Comparison of ENCODE assay signal across 15 cellular contexts in genomic region chr1:202685671-202686070, GRCh38. TPM values are rescaled to one million over a fixed set of nuclear protein-coding genes. Genes with fewer than 3 reads are reported as not detected.
DNase-seq lines count a peak whose midpoint lies in the region; ATAC-seq and TF ChIP-seq lines count a peak whose summit lies in the region.
"Had no signal": no experiment of that assay in that cellular context is flagged by ENCODE, and none has a peak within 500 bp of the region (broad histone marks: within the 10 kb centered on the region; RNA-seq: fewer than 3 reads in every experiment).

No MANE protein-coding gene starts in this region.

- H3K4me3 ChIP-seq in SK-N-SH (ENCODE audit: low read depth in 2 of 2, low read length in 1 of 2) (no peak overlapping the region), epithelial cell of esophagus (ENCODE audit: low read length) (no peak overlapping the region), spleen (no peak overlapping the region)
- H3K4me3 ChIP-seq: BLaER1, GM23248, HAP-1 had no signal

- H3K27ac ChIP-seq in SK-N-SH (ENCODE audit: low read depth in 2 of 2, low read length in 1 of 2) (no peak overlapping the region), spleen (no peak overlapping the region)
- H3K27ac ChIP-seq: BLaER1, GM23248 had no signal

- no peaks in the 10 kb centered on the region for H3K36me3 ChIP-seq in SK-N-SH (replicated peaks in 1 of 2; ENCODE audit: control insufficient read depth in 1 of 2, insufficient read depth in 2 of 2, low read length in 1 of 2)
- no peaks in the 10 kb centered on the region for H3K36me3 ChIP-seq in spleen
- H3K36me3 ChIP-seq: BLaER1, HAP-1 had no signal

- 28% methylated on average over 3 of the region's 5 CpGs for WGBS in SK-N-SH (ENCODE audit: low lambda C conversion rate)
- WGBS in spleen, 5 donors: 52 to 74% (median 66%) methylated on average over 5 of the region's 5 CpGs

- H3K9me3 ChIP-seq in SK-N-SH (no peaks in the 10 kb centered on the region), spleen (no peaks in the 10 kb centered on the region)
- H3K9me3 ChIP-seq: BLaER1, HAP-1 had no signal

- no peak overlapping the region for H3K9ac ChIP-seq in SK-N-SH
- H3K9ac ChIP-seq: BLaER1, GM23248 had no signal

- H4K20me1 ChIP-seq in SK-N-SH (ENCODE audit: insufficient read depth): no peaks in the 10 kb centered on the region

- TF ChIP-seq CTCF in SK-N-SH (IDR thresholded peaks at IDR 0.05) (no peak), epithelial cell of esophagus (IDR thresholded peaks at IDR 0.05; ENCODE audit: insufficient read depth, low read depth, low read length, missing control alignments) (no peak), spleen (IDR thresholded peaks at IDR 0.05 in 8 of 11, conservative IDR thresholded peaks at IDR 0.05 in 3 of 11) (no peak)

- intact Hi-C loops in spleen (cut with DNase I; ENCODE audit: low total_unique reads): no loop called here

- H3F3A ChIP-seq in SK-N-SH (replicated peaks; ENCODE audit: insufficient read depth): no peaks in the 10 kb centered on the region

- H3K79me2 ChIP-seq in SK-N-SH (ENCODE audit: insufficient read depth): no peaks in the 10 kb centered on the region

- H3K4me1 ChIP-seq in SK-N-SH (ENCODE audit: control insufficient read depth in 1 of 2, insufficient read depth in 2 of 2, low read depth in 1 of 2, low read length in 1 of 2) (peaks cover 0 to 4% of the 10 kb centered on the region in 2 experiments; a peak in 1 of 4 replicates), spleen (no peaks in the 10 kb centered on the region)
- H3K4me1 ChIP-seq: BLaER1, HAP-1 had no signal

- DNase-seq in SK-N-SH: peak; percentile 28
- DNase-seq in M059J (ENCODE audit: low read depth): peak; percentile 15
- DNase-seq in epithelial cell of esophagus (ENCODE audit: low read depth): peak; percentile 27
- peak; percentile 23 for DNase-seq in spleen
- no peak for DNase-seq in MV-4-11 (lab: John Stamatoyannopoulos, UW)
- DNase-seq in globus pallidus (ENCODE audit: low spot score): no peak
- DNase-seq: 8988T; CD4-positive, alpha-beta memory T cell; GDM1; GM23248 had no signal

- no peak for TF ChIP-seq POLR2A in spleen (IDR thresholded peaks at IDR 0.05)

- H3K9me2 ChIP-seq in SK-N-SH: no peaks in the 10 kb centered on the region

- H2AFZ ChIP-seq in SK-N-SH (ENCODE audit: low read depth): no peak overlapping the region
- H2AFZ ChIP-seq: GM23248 had no signal

- no peak for TF ChIP-seq EP300 in SK-N-SH (IDR thresholded peaks at IDR 0.05; ENCODE audit: borderline replicate concordance in 1 of 2, low read depth in 1 of 2, low read length in 1 of 2)

- CTCF ChIA-PET in SK-N-SH (lab: Yijun Ruan, JAX): no interaction called here

- H3K27me3 ChIP-seq in SK-N-SH (ENCODE audit: insufficient read depth) (peaks cover 37% of the 10 kb centered on the region), spleen (replicated peaks in 1 of 7) (peaks cover 0 to 93% (median 10%) of the 10 kb centered on the region in 7 donors)
- H3K27me3 ChIP-seq: BLaER1 had no signal

- ATAC-seq in SK-N-SH treated with all-trans-retinoic acid at 6 μM for 48 hours: no peak
- no peak for ATAC-seq in HG02840 (IDR thresholded peaks at IDR 0.05; ENCODE audit: low FRiP score, unreplicated experiment)

- TF ChIP-seq RAD21 in SK-N-SH (IDR thresholded peaks at IDR 0.05; ENCODE audit: low read length): no peak

- H3K4me2 ChIP-seq in SK-N-SH: no peak overlapping the region
- H3K4me2 ChIP-seq: BLaER1 had no signal

- POLR2A ChIA-PET in SK-N-SH (lab: Yijun Ruan, JAX): no interaction called here

TF ChIP-seq in SK-N-SH, 30 proteins besides CTCF, POLR2A, EP300 and RAD21:
- TF ChIP-seq USF2 (IDR thresholded peaks at IDR 0.05; ENCODE audit: borderline replicate concordance, low read depth, low read length) (no peak), ZBTB33 (IDR thresholded peaks at IDR 0.05; ENCODE audit: borderline replicate concordance, low read depth) (no peak), RFX5 (IDR thresholded peaks at IDR 0.05; ENCODE audit: low read length) (no peak), GABPA (IDR thresholded peaks at IDR 0.05; ENCODE audit: low read depth) (no peak), SIN3A (IDR thresholded peaks at IDR 0.05; ENCODE audit: borderline replicate concordance, low read depth, low read length) (no peak), TEAD4 (IDR thresholded peaks at IDR 0.05; ENCODE audit: borderline replicate concordance, insufficient read depth) (no peak), PBX3 (IDR thresholded peaks at IDR 0.05) (no peak)

TF ChIP-seq in SK-N-SH treated with all-trans-retinoic acid at 6 μM for 48 hours, 23 proteins besides CTCF, POLR2A, EP300 and RAD21:
- TF ChIP-seq ZNF8 (CRISPR knock-in tag; IDR thresholded peaks at IDR 0.05): no peak
- TF ChIP-seq ZC3H10 (CRISPR knock-in tag; IDR thresholded peaks at IDR 0.05): no peak
- TF ChIP-seq PPARA (CRISPR knock-in tag; IDR thresholded peaks at IDR 0.05; ENCODE audit: borderline replicate concordance): no peak
- no peak for TF ChIP-seq TSHZ2 (CRISPR knock-in tag; IDR thresholded peaks at IDR 0.05)
- no peak for TF ChIP-seq BACH2 (CRISPR knock-in tag; IDR thresholded peaks at IDR 0.05; ENCODE audit: borderline replicate concordance)
- TF ChIP-seq RARB (CRISPR knock-in tag; IDR thresholded peaks at IDR 0.05): no peak
- no peak for TF ChIP-seq ZFP3 (CRISPR knock-in tag; IDR thresholded peaks at IDR 0.05)
- no peak for TF ChIP-seq GLIS3 (CRISPR knock-in tag; IDR thresholded peaks at IDR 0.05)
- TF ChIP-seq SNAI2 (CRISPR knock-in tag; IDR thresholded peaks at IDR 0.05): no peak
- TF ChIP-seq TCF4 (CRISPR knock-in tag; IDR thresholded peaks at IDR 0.05; ENCODE audit: borderline replicate concordance): no peak
- no peak for TF ChIP-seq ZNF70 (CRISPR knock-in tag; IDR thresholded peaks at IDR 0.05)
- no peak for TF ChIP-seq CSRNP3 (CRISPR knock-in tag; IDR thresholded peaks at IDR 0.05)

RNA-seq across cellular contexts. Expression of gene SYT2, which starts 24.6 kb away (rescaled TPM):
- polyA plus RNA-seq in SK-N-SH (2012; rRNA removed) (0.03 and 0.05 TPM in 2 replicates), spleen (under 1 TPM; under 0.01 to 0.02 (median under 0.01) TPM)
- 0.03 and 0.04 TPM in 2 replicates for polyA plus RNA-seq in SK-N-SH (2012; cell fraction: cytosol; rRNA removed)
- 0.05 and 0.06 TPM in 2 replicates for polyA plus RNA-seq in SK-N-SH (2012; cell fraction: nucleus; rRNA removed)
- total RNA-seq in M059J (2014; rRNA removed; shearing (Covaris generic)): not detected in 2 replicates
- total RNA-seq in spleen: under 1 TPM in 4 of 7 donors, not detected in 3; 0.03 to 0.14 (median 0.08) TPM
- total RNA-seq: CD4-positive, alpha-beta memory T cell; GM23248 had no signal
- polyA plus RNA-seq: CD14-positive monocyte had no signal

Comparison
In these comparisons a context has a peak if more than half of its experiments do, and no peak if none do; other contexts are left out.
1. DNase-seq: peak in SK-N-SH (single experiment), M059J (single experiment), epithelial cell of esophagus (single experiment) and spleen (single experiment); none in MV-4-11 (single experiment) and globus pallidus (single experiment).